Comparison of ENCODE assay signal across 1 cellular context in genomic region chr2:18404141-18404540, GRCh38.
TF ChIP-seq lines count a peak whose summit lies in the region.

No MANE protein-coding gene starts in this region.

TF ChIP-seq in SK-N-SH treated with all-trans-retinoic acid at 6 μM for 48 hours, 23 proteins besides CTCF, POLR2A, EP300 and RAD21 (continued from another document):
- TF ChIP-seq CREB5 (CRISPR knock-in tag; IDR thresholded peaks at IDR 0.05; ENCODE audit: low read depth) = no peak
